Comparison of ENCODE assay signal across 14 cellular contexts in the genomic region with DNA sequence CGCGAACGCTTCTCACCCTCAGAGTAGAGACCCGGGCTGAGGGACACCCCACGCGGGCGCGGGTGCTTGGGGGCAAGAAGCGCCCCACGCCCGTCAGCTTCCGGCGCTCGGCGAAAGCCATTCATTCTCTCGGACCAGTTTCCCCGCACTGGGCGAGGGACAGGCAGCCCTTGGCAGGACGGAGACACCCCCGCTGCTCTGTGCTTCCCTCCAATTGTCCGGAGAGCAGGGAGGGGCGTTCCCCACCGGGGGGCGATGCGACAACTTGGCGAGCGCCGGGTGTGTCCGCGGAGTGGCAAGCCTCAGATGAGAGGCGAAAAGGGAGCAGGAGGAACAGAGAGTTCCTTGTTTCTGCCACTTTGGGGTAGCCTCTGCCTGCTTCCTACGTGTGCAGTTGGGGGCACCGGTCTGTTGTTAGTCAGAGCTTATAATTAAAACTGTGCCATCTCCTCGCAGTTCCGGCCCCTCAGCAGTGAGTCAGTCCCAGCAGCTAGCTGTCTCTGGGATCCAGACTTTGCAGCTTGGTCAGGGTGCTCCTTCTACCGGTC. TPM values are rescaled to one million over a fixed set of nuclear protein-coding genes. Genes with fewer than 3 reads are reported as not detected.
A peak's percentile ranks its signal among the peaks of the same experiment; 100 is the strongest.
DNase-seq lines count a peak whose midpoint lies in the region; ATAC-seq and TF ChIP-seq lines count a peak whose summit lies in the region.
"Had no signal": no experiment of that assay in that cellular context is flagged by ENCODE, and none has a peak within 500 bp of the region (broad histone marks: within the 10 kb centered on the region; RNA-seq: fewer than 3 reads in every experiment).

No MANE protein-coding gene starts in this region.

- H3K36me3 Mint-ChIP-seq in activated naive CD8-positive, alpha-beta T cell treated with anti-CD3 and anti-CD28 coated beads, Interleukin-2, amount 50 U/mL, for 24 hours (ENCODE audit: low read depth) = no peaks in the 10 kb centered on the region

- H3K4me3 ChIP-seq in cardiac muscle cell (peak overlapping the region; percentile 48), right atrium auricular region (no peak overlapping the region), testis (peak overlapping the region; percentile 9 to 57)
- H3K4me3 ChIP-seq: adrenal gland; BLaER1 treated with 17β-estradiol and CSF1 and Interleukin-3, amounts not matched to agents 10 nM and 100 nM had no signal

- peak; percentile 66 for ATAC-seq in activated naive CD8-positive, alpha-beta T cell treated with anti-CD3 and anti-CD28 coated beads, Interleukin-2, amount 50 U/mL, for 24 hours
- ATAC-seq in GM21737 (IDR thresholded peaks at IDR 0.05; ENCODE audit: unreplicated experiment) (no peak), GM21529 (IDR thresholded peaks at IDR 0.05; ENCODE audit: unreplicated experiment) (no peak)
- ATAC-seq: right cardiac atrium had no signal

- H3K9me3 Mint-ChIP-seq in activated naive CD8-positive, alpha-beta T cell treated with anti-CD3 and anti-CD28 coated beads, Interleukin-2, amount 50 U/mL, for 24 hours = peaks cover 4% of the 10 kb centered on the region

- H3K4me1 Mint-ChIP-seq in activated naive CD8-positive, alpha-beta T cell treated with anti-CD3 and anti-CD28 coated beads, Interleukin-2, amount 50 U/mL, for 24 hours = peaks cover 7% of the 10 kb centered on the region

- H3K9me3 ChIP-seq in cardiac muscle cell (ENCODE audit: low read depth) = no peaks in the 10 kb centered on the region
- no peaks in the 10 kb centered on the region for H3K9me3 ChIP-seq in right atrium auricular region
- H3K9me3 ChIP-seq in testis = no peaks in the 10 kb centered on the region
- H3K9me3 ChIP-seq: adrenal gland had no signal

- TF ChIP-seq POLR2A in testis (IDR thresholded peaks at IDR 0.05) = no peak

- intact Hi-C loops in testis (cut with DNase I; ENCODE audit: low total_unique reads) = no loop called here

- WGBS in testis, 2 donors = 0 to 1% methylated on average over 9 to 32 of the region's 36 CpGs

- TF ChIP-seq CTCF in cardiac muscle cell (IDR thresholded peaks at IDR 0.05; ENCODE audit: low read depth, low read length) = no peak
- TF ChIP-seq CTCF in right atrium auricular region (IDR thresholded peaks at IDR 0.05) = no peak
- TF ChIP-seq CTCF in testis (IDR thresholded peaks at IDR 0.05) = no peak

- H3K27me3 ChIP-seq in cardiac muscle cell (peaks cover 86% of the 10 kb centered on the region), right atrium auricular region (peaks cover 20 to 24% of the 10 kb centered on the region in 2 donors), testis (no peaks in the 10 kb centered on the region)
- H3K27me3 ChIP-seq: BLaER1 treated with 17β-estradiol and CSF1 and Interleukin-3, amounts not matched to agents 10 nM and 100 nM had no signal

- peak; percentile 5 to 33 for DNase-seq in cardiac muscle cell (ENCODE audit: low read depth in 1 of 2, low spot score in 1 of 2)
- DNase-seq in right atrium auricular region (ENCODE audit: low spot score) = no peak
- no peak for DNase-seq in activated naive CD8-positive, alpha-beta T cell treated with anti-CD3 and anti-CD28 coated beads, Interleukin-2, amount 50 U/mL, for 24 hours
- peak; percentile 15 for DNase-seq in left kidney (ENCODE audit: low read depth, low spot score)
- DNase-seq in testis = peak; percentile 17
- DNase-seq in stimulated activated CD4-positive, alpha-beta T cell treated with anti-CD3 and anti-CD28 coated beads, Interleukin-4, amount 100 ng/mL, for 1 hour = no peak
- DNase-seq: activated CD8-positive, alpha-beta memory T cell treated with anti-CD3 and anti-CD28 coated beads for 24 hours; erythroblast had no signal

- peak overlapping the region; percentile 42 for H3K4me3 Mint-ChIP-seq in activated naive CD8-positive, alpha-beta T cell treated with anti-CD3 and anti-CD28 coated beads, Interleukin-2, amount 50 U/mL, for 24 hours

- peaks cover 57% of the 10 kb centered on the region for H3K27me3 Mint-ChIP-seq in activated naive CD8-positive, alpha-beta T cell treated with anti-CD3 and anti-CD28 coated beads, Interleukin-2, amount 50 U/mL, for 24 hours

- no peak overlapping the region for H3K27ac Mint-ChIP-seq in activated naive CD8-positive, alpha-beta T cell treated with anti-CD3 and anti-CD28 coated beads, Interleukin-2, amount 50 U/mL, for 24 hours

- H3K4me1 ChIP-seq in cardiac muscle cell (ENCODE audit: low read depth) = peaks cover 6% of the 10 kb centered on the region
- peaks cover 0 to 26% of the 10 kb centered on the region in 2 donors for H3K4me1 ChIP-seq in right atrium auricular region
- H3K4me1 ChIP-seq in testis = peaks cover 22% of the 10 kb centered on the region

- H3K27ac ChIP-seq in cardiac muscle cell = no peak overlapping the region
- H3K27ac ChIP-seq in right atrium auricular region = no peak overlapping the region
- H3K27ac ChIP-seq in testis = no peak overlapping the region
- H3K27ac ChIP-seq: adrenal gland; BLaER1 treated with 17β-estradiol and CSF1 and Interleukin-3, amounts not matched to agents 10 nM and 100 nM had no signal

- H3K36me3 ChIP-seq in cardiac muscle cell (no peaks in the 10 kb centered on the region), right atrium auricular region (no peaks in the 10 kb centered on the region), testis (ENCODE audit: low read depth, missing control alignments) (no peaks in the 10 kb centered on the region)
- H3K36me3 ChIP-seq: adrenal gland; BLaER1 treated with 17β-estradiol and CSF1 and Interleukin-3, amounts not matched to agents 10 nM and 100 nM had no signal

RNA-seq across cellular contexts. Expression of gene GPR158, which starts 1.7 kb away (rescaled TPM):
- total RNA-seq in cardiac muscle cell = 0.18 and 0.28 TPM in 2 replicates
- polyA plus RNA-seq in cardiac muscle cell = 0.61 TPM in 1 of 2 replicates, not detected in the other
- total RNA-seq in right atrium auricular region = not detected
- total RNA-seq in testis = 1 to 10 TPM; 2.0 to 2.5 TPM
- polyA plus RNA-seq in testis (ENCODE audit: insufficient read depth, low read depth, low replicate concordance) = 1.9 TPM
- total RNA-seq: left ventricle myocardium superior had no signal

Comparison
In these comparisons a context has a peak if more than half of its experiments do, and no peak if none do; other contexts are left out.
1. DNase-seq: peak in cardiac muscle cell (2 of 2), left kidney (single experiment) and testis (single experiment); none in right atrium auricular region (single experiment), activated naive CD8-positive, alpha-beta T cell treated with anti-CD3 and anti-CD28 coated beads, Interleukin-2, amount 50 U/mL, for 24 hours (single experiment) and stimulated activated CD4-positive, alpha-beta T cell treated with anti-CD3 and anti-CD28 coated beads, Interleukin-4, amount 100 ng/mL, for 1 hour (single experiment).
2. H3K4me3 ChIP-seq: peak in cardiac muscle cell (single experiment) and testis (2 of 2); none in right atrium auricular region (0 of 2).